8 cellular contexts compared by ENCODE assay signal in genomic region chr2:15943378-15943851, GRCh38. TPM values are rescaled to one million over a fixed set of nuclear protein-coding genes. Genes with fewer than 3 reads are reported as not detected.
DNase-seq lines count a peak whose midpoint lies in the region; ATAC-seq and TF ChIP-seq lines count a peak whose summit lies in the region.

No MANE protein-coding gene starts in this region.

- H3K18ac ChIP-seq in mesenchymal stem cell (ENCODE audit: low read depth in 1 of 2, low read length in 2 of 2), result no peak overlapping the region

- H3K14ac ChIP-seq in mesenchymal stem cell (ENCODE audit: low read length in 2 of 2), result no peak overlapping the region

- H3K23ac ChIP-seq in mesenchymal stem cell (ENCODE audit: low read length in 2 of 2), result no peak overlapping the region

- intact Hi-C loops in adrenal gland (cut with DNase I), result loop anchor here in 1 of 2 donors (10.0 kb wide), 2 partner anchors 341 to 561 kb away; no protein-coding TSS in a partner anchor
- intact Hi-C loops in uterus (cut with DNase I; ENCODE audit: low total_unique reads), result no loop called here

- H2BK12ac ChIP-seq in mesenchymal stem cell (ENCODE audit: low read length in 2 of 2), result no peak overlapping the region

- no peak overlapping the region for H4K8ac ChIP-seq in mesenchymal stem cell (ENCODE audit: low read length)

- 10 to 20% (median 18%) methylated on average over 9 of the region's 9 CpGs for WGBS in adrenal gland, 4 donors
- WGBS in mesenchymal stem cell, result 0% methylated on average over 8 of the region's 9 CpGs

- no peak for ATAC-seq in GM19455 (IDR thresholded peaks at IDR 0.05; ENCODE audit: unreplicated experiment)

- peak overlapping the region; percentile 95 for H3K4me2 ChIP-seq in mesenchymal stem cell (ENCODE audit: low read length, poor library complexity, severe bottlenecking)

- no peak overlapping the region for H2BK15ac ChIP-seq in mesenchymal stem cell (ENCODE audit: low read depth, poor library complexity, severe bottlenecking)

- no peak overlapping the region for H3K9ac ChIP-seq in mesenchymal stem cell (ENCODE audit: low read length)

- H3K4me3 ChIP-seq in adrenal gland, result peak overlapping the region in 1 of 4 donors; percentile 48
- H3K4me3 ChIP-seq in mesenchymal stem cell (ENCODE audit: insufficient read depth in 1 of 2, low read depth in 1 of 2, low read length in 2 of 2), result no peak overlapping the region
- H3K4me3 ChIP-seq in uterus, result no peak overlapping the region

- H3K79me1 ChIP-seq in mesenchymal stem cell (replicated peaks; ENCODE audit: low read length, poor library complexity, severe bottlenecking), result peaks cover 3% of the 10 kb centered on the region

- DNase-seq in Ammon's horn (ENCODE audit: low spot score) (peak; percentile 80), GM13976 (ENCODE audit: low spot score) (peak; percentile 36), adrenal gland (peak in 2 of 7 donors; percentile 35 to 63), mesenchymal stem cell (peak; percentile 33), uterus (no peak), OCI-M1 (lab: John Stamatoyannopoulos, UW) (no peak), HCEC 1CT (no peak)

- TF ChIP-seq CTCF in GM13976 (IDR thresholded peaks at IDR 0.05; ENCODE audit: borderline replicate concordance, control extremely low read depth, extremely low read depth, insufficient read depth, missing control alignments), result no peak
- TF ChIP-seq CTCF in adrenal gland (IDR thresholded peaks at IDR 0.05), result peak in 5 of 6 experiments; percentile 14 to 38 (median 19)
- TF ChIP-seq CTCF in uterus (IDR thresholded peaks at IDR 0.05), result no peak

- H3K9me3 ChIP-seq in adrenal gland (replicated peaks in 1 of 3) (no peaks in the 10 kb centered on the region), mesenchymal stem cell (ENCODE audit: control insufficient read depth, low read length) (no peaks in the 10 kb centered on the region), uterus (no peaks in the 10 kb centered on the region)

- H3K4me1 ChIP-seq in adrenal gland (replicated peaks in 1 of 2) (peaks cover 19 to 30% of the 10 kb centered on the region in 2 donors), mesenchymal stem cell (ENCODE audit: control insufficient read depth, insufficient read depth, low read depth, low read length) (peaks cover 34% of the 10 kb centered on the region), uterus (peaks cover 0 to 18% of the 10 kb centered on the region in 2 donors)

- in situ Hi-C loops in GM13976 (cut with MboI; ENCODE audit: low sequenced_read_pairs, unreplicated experiment), result no loop called here

- no peak overlapping the region for H3K27ac ChIP-seq in adrenal gland
- H3K27ac ChIP-seq in mesenchymal stem cell (ENCODE audit: low read length, poor library complexity, severe bottlenecking), result no peak overlapping the region
- no peak overlapping the region for H3K27ac ChIP-seq in uterus

- no peak overlapping the region for H2BK5ac ChIP-seq in mesenchymal stem cell (ENCODE audit: low read depth, low read length, poor library complexity, severe bottlenecking)

- TF ChIP-seq POLR2A in adrenal gland (IDR thresholded peaks at IDR 0.05) (no peak), uterus (IDR thresholded peaks at IDR 0.05) (no peak)

- no peak overlapping the region for H2AFZ ChIP-seq in mesenchymal stem cell (ENCODE audit: low read depth, low read length)

- H4K91ac ChIP-seq in mesenchymal stem cell (ENCODE audit: low read length), result no peak overlapping the region

- H3K27me3 ChIP-seq in adrenal gland (peaks cover 32% of the 10 kb centered on the region), mesenchymal stem cell (ENCODE audit: control insufficient read depth in 1 of 2, insufficient read depth in 1 of 2, low read length in 2 of 2) (peaks cover 57 to 82% of the 10 kb centered on the region in 2 experiments), uterus (peaks cover 3 to 7% of the 10 kb centered on the region in 2 donors)

- no peak overlapping the region for H3K4ac ChIP-seq in mesenchymal stem cell (ENCODE audit: low read depth in 1 of 2, low read length in 2 of 2)

- no peak overlapping the region for H2BK120ac ChIP-seq in mesenchymal stem cell (ENCODE audit: low read depth, low read length)

- no peak overlapping the region for H2AK5ac ChIP-seq in mesenchymal stem cell (ENCODE audit: low read length, severe bottlenecking)

- H3K36me3 ChIP-seq in adrenal gland (replicated peaks in 1 of 2) (no peaks in the 10 kb centered on the region), mesenchymal stem cell (ENCODE audit: control insufficient read depth in 1 of 2, insufficient read depth in 2 of 2, low read depth in 1 of 2, low read length in 2 of 2) (peaks cover 0 to 12% of the 10 kb centered on the region in 2 experiments), uterus (no peaks in the 10 kb centered on the region)

RNA-seq across cellular contexts. Expression of gene MYCN, which starts 3.1 kb away (rescaled TPM):
- total RNA-seq in adrenal gland, result 1 to 10 TPM in 5 of 8 donors, under 1 TPM in 3; 0.24 to 1.8 (median 1.3) TPM
- polyA plus RNA-seq in adrenal gland, result under 1 TPM; 0.49 to 0.88 (median 0.61) TPM
- 0.36 TPM for polyA plus RNA-seq in mesenchymal stem cell (2013, experiment 1 of 2)
- polyA plus RNA-seq in mesenchymal stem cell (2013, experiment 2 of 2), result 0.36 TPM
- 1 to 10 TPM in 3 of 4 donors, not detected in 1; 1.3 to 4.1 (median 1.9) TPM for total RNA-seq in uterus

Comparison
In these comparisons a context has a peak if more than half of its experiments do, and no peak if none do; other contexts are left out.
1. DNase-seq: peak in Ammon's horn (single experiment), GM13976 (single experiment) and mesenchymal stem cell (single experiment); none in uterus (0 of 2), OCI-M1 (single experiment) and HCEC 1CT (single experiment).
2. CTCF ChIP-seq: peak in adrenal gland (5 of 6); none in GM13976 (single experiment) and uterus (0 of 4).